Comparison of ENCODE assay signal across 35 cellular contexts in the genomic region with DNA sequence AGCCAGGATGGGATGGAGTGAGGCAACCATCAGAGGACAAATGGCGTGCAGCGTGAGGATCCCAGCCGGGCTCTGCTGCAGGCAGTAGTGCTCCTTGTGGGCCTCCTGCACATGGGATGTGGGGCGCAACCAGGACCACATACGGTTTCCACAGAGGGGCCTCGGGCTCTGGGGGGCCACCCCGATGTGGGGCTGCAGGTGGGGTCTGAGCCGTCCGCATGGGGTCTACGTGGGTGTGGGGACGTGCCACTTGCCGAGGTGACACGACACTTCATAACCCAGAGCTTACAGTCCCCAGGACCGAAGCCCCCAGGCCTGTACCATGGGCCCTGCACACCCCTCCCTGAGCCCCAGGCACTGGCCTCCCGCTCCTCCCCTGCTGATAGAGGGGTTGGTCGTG. TPM values are rescaled to one million over a fixed set of nuclear protein-coding genes. Genes with fewer than 3 reads are reported as not detected.
"Had no signal": no experiment of that assay in that cellular context is flagged by ENCODE, and none has a peak within 500 bp of the region (broad histone marks: within the 10 kb centered on the region; RNA-seq: fewer than 3 reads in every experiment).

No MANE protein-coding gene starts in this region.

- H3K27ac ChIP-seq: colonic mucosa, epithelial cell of prostate, gastrocnemius medialis, left lung, parathyroid adenoma, prostate gland, right atrium auricular region, stomach, thyroid gland had no signal

- ATAC-seq: esophagus mucosa, gastrocnemius medialis, left lung, mucosa of descending colon, sciatic nerve had no signal

- H3K79me2 ChIP-seq: parathyroid adenoma had no signal

- H3K4me1 ChIP-seq: colonic mucosa, gastrocnemius medialis, left lung, parathyroid adenoma, prostate gland, right atrium auricular region, stomach, thyroid gland had no signal

- H3K36me3 ChIP-seq: colonic mucosa, gastrocnemius medialis, left lung, prostate gland, right atrium auricular region, stomach, thyroid gland had no signal

- DNase-seq: cerebellar nuclear complex; colonic mucosa; effector CD8-positive, alpha-beta T cell; endodermal cell; foreskin fibroblast; gastrocnemius medialis; head of caudate nucleus; mesenchymal stem cell; naive B cell; nephron progenitor cell; stimulated activated CD4-positive, alpha-beta T cell treated with anti-CD3 and anti-CD28 coated beads, Interleukin-12 subunit alpha, Interleukin-12 subunit beta, amount 100 ng/mL, for 4 hours; stimulated activated CD4-positive, alpha-beta T cell treated with anti-CD3 and anti-CD28 coated beads, Interleukin-1b, Interleukin-23, amount 100 ng/mL, for 48 hours; stimulated activated CD4-positive, alpha-beta T cell treated with anti-CD3 and anti-CD28 coated beads, Interleukin-4, amount 100 ng/mL, for 1 hour; stimulated activated CD8-positive, alpha-beta memory T cell treated with anti-CD3 and anti-CD28 coated beads, Interleukin-4, amount 100 ng/mL, for 48 hours; stimulated activated naive CD4-positive, alpha-beta T cell treated with Interleukin-2 at 50 U/mL for 16 hours; stomach; thyroid gland; trophoblast cell had no signal

- H3K9ac ChIP-seq: parathyroid adenoma had no signal

- H2AFZ ChIP-seq: parathyroid adenoma had no signal

- FAIRE-seq: keratinocyte, urothelium cell line had no signal

- H3K4me2 ChIP-seq: smooth muscle cell had no signal

- H3K9me3 ChIP-seq: colonic mucosa, gastrocnemius medialis, left lung, mucosa of descending colon, prostate gland, right atrium auricular region, thyroid gland had no signal

- H3K4me3 ChIP-seq: colonic mucosa, gastrocnemius medialis, left lung, mucosa of descending colon, prostate gland, right atrium auricular region, smooth muscle cell, stomach, thyroid gland had no signal

- H3K27me3 ChIP-seq: colonic mucosa, right atrium auricular region, thyroid gland had no signal

RNA-seq across cellular contexts. Expression of gene TTLL8, which starts 10.8 kb away (rescaled TPM):
- total RNA-seq: colonic mucosa, esophagus mucosa, gastrocnemius medialis, glomerular endothelial cell, left lung, lower leg skin, lung microvascular endothelial cell, mucosa of descending colon, omental fat pad, right atrium auricular region, sciatic nerve, smooth muscle cell, stomach, subcutaneous adipose tissue, temporal lobe, thyroid gland had no signal
- polyA plus RNA-seq: keratinocyte, stomach had no signal

RNA-seq across cellular contexts. Expression of gene IL17REL, which starts 34.8 kb away (rescaled TPM):
- total RNA-seq: esophagus mucosa, gastrocnemius medialis, glomerular endothelial cell, left lung, lower leg skin, lung microvascular endothelial cell, omental fat pad, right atrium auricular region, sciatic nerve, subcutaneous adipose tissue, thyroid gland had no signal
- polyA plus RNA-seq: keratinocyte, smooth muscle cell had no signal

RNA-seq across cellular contexts. Expression of gene MLC1, which starts 37.9 kb away (rescaled TPM):
- total RNA-seq: colonic mucosa, esophagus mucosa, glomerular endothelial cell, lung microvascular endothelial cell, stomach had no signal
- polyA plus RNA-seq: keratinocyte, stomach had no signal

RNA-seq across cellular contexts. Expression of gene MOV10L1, which starts 42.5 kb away (rescaled TPM):
- polyA plus RNA-seq: keratinocyte had no signal
